Comparison of ENCODE assay signal across 25 cellular contexts in the genomic region with DNA sequence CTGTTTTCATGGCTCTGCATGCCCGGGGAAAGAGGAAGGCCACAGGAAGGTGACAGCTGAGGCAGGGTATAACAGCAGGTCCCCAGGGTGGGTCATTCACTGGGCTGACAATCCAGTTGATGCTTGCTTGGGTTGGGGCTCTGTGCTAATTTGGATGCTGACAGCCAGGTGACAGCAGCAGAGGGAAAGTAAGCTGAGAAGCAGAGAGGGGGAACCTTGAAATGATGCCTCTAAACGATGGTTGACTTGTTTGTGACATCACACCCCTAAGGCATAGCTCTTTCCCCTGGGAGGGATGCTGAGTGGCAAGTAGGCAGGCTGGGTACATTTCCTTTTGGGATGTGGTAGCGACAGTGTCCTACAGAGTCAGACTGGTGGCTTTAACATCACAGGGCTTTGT.
"Had no signal": no experiment of that assay in that cellular context is flagged by ENCODE, and none has a peak within 500 bp of the region (broad histone marks: within the 10 kb centered on the region; RNA-seq: fewer than 3 reads in every experiment).

No MANE protein-coding gene starts in this region.

- ATAC-seq: effector memory CD8-positive, alpha-beta T cell; foreskin keratinocyte; left cardiac atrium; lower lobe of right lung; naive thymus-derived CD4-positive, alpha-beta T cell; psoas muscle; stimulated activated naive B cell treated with anti-CD40 and anti-IgM and Interleukin-4, amounts not matched to agents 10 μg/mL and 1 μg/mL and 100 μg/mL, for 72 hours; stimulated activated naive CD8-positive, alpha-beta T cell treated with anti-CD3 and anti-CD28 coated beads, Interleukin-15, amount 100 ng/mL, for 72 hours; upper lobe of right lung had no signal

- H3K4me3 ChIP-seq: hepatocyte, left ventricle myocardium inferior, lower lobe of right lung, psoas muscle, sigmoid colon, skin epidermis, testis, tibial nerve, upper lobe of right lung, vagina had no signal

- H3K4me3 Mint-ChIP-seq: dendritic cell treated with granulocyte-macrophage colony-stimulating factor and Interleukin-4, amounts not matched to agents 40 ng/mL and 50 ng/mL, for 4 days; effector memory CD8-positive, alpha-beta T cell; memory B cell; naive thymus-derived CD4-positive, alpha-beta T cell; stimulated activated naive B cell treated with anti-CD40 and anti-IgM and Interleukin-4, amounts not matched to agents 10 μg/mL and 1 μg/mL and 100 μg/mL, for 72 hours; stimulated activated naive CD8-positive, alpha-beta T cell treated with anti-CD3 and anti-CD28 coated beads, Interleukin-15, amount 100 ng/mL, for 72 hours had no signal

- H3K27ac ChIP-seq: foreskin keratinocyte, hepatocyte, left ventricle myocardium inferior, lower lobe of right lung, parathyroid adenoma, psoas muscle, sigmoid colon, skin epidermis, testis, tibial nerve, upper lobe of right lung, vagina had no signal

- H3K27ac Mint-ChIP-seq: dendritic cell treated with granulocyte-macrophage colony-stimulating factor and Interleukin-4, amounts not matched to agents 40 ng/mL and 50 ng/mL, for 4 days; effector memory CD8-positive, alpha-beta T cell; memory B cell; naive thymus-derived CD4-positive, alpha-beta T cell; stimulated activated naive B cell treated with anti-CD40 and anti-IgM and Interleukin-4, amounts not matched to agents 10 μg/mL and 1 μg/mL and 100 μg/mL, for 72 hours; stimulated activated naive CD8-positive, alpha-beta T cell treated with anti-CD3 and anti-CD28 coated beads, Interleukin-15, amount 100 ng/mL, for 72 hours had no signal

- H3K9me3 Mint-ChIP-seq: dendritic cell treated with granulocyte-macrophage colony-stimulating factor and Interleukin-4, amounts not matched to agents 40 ng/mL and 50 ng/mL, for 4 days; effector memory CD8-positive, alpha-beta T cell; memory B cell; stimulated activated naive B cell treated with anti-CD40 and anti-IgM and Interleukin-4, amounts not matched to agents 10 μg/mL and 1 μg/mL and 100 μg/mL, for 72 hours had no signal

- H3K27me3 Mint-ChIP-seq: dendritic cell treated with granulocyte-macrophage colony-stimulating factor and Interleukin-4, amounts not matched to agents 40 ng/mL and 50 ng/mL, for 4 days had no signal

- DNase-seq: effector memory CD8-positive, alpha-beta T cell; erythroblast; foreskin keratinocyte; head of caudate nucleus; kidney; left cardiac atrium; left ventricle myocardium inferior; lower lobe of right lung; midbrain; naive thymus-derived CD4-positive, alpha-beta T cell; psoas muscle; sigmoid colon; stimulated activated CD4-positive, alpha-beta T cell treated with anti-CD3 and anti-CD28 coated beads, Interleukin-2, amount 100 ng/mL, for 24 hours; stimulated activated CD4-positive, alpha-beta T cell treated with anti-CD3 and anti-CD28 coated beads, Interleukin-4, amount 100 ng/mL, for 4 hours; stimulated activated naive B cell treated with anti-CD40 and anti-IgM and Interleukin-4, amounts not matched to agents 10 μg/mL and 1 μg/mL and 100 μg/mL, for 72 hours; stimulated activated naive CD8-positive, alpha-beta T cell treated with anti-CD3 and anti-CD28 coated beads, Interleukin-15, amount 100 ng/mL, for 72 hours; testis; upper lobe of right lung had no signal

- H3K4me1 Mint-ChIP-seq: memory B cell; naive thymus-derived CD4-positive, alpha-beta T cell; stimulated activated naive B cell treated with anti-CD40 and anti-IgM and Interleukin-4, amounts not matched to agents 10 μg/mL and 1 μg/mL and 100 μg/mL, for 72 hours; stimulated activated naive CD8-positive, alpha-beta T cell treated with anti-CD3 and anti-CD28 coated beads, Interleukin-15, amount 100 ng/mL, for 72 hours had no signal

- H3K36me3 Mint-ChIP-seq: memory B cell; naive thymus-derived CD4-positive, alpha-beta T cell; stimulated activated naive B cell treated with anti-CD40 and anti-IgM and Interleukin-4, amounts not matched to agents 10 μg/mL and 1 μg/mL and 100 μg/mL, for 72 hours had no signal
